1 cellular context compared by ENCODE assay signal in genomic region chr17:63519972-63520882, GRCh38.
TF ChIP-seq lines count a peak whose summit lies in the region.

No MANE protein-coding gene starts in this region.

TF ChIP-seq in GM23338, 12 proteins besides CTCF, POLR2A, EP300 and RAD21 (continued from another document):
- TF ChIP-seq, protein P1, sequence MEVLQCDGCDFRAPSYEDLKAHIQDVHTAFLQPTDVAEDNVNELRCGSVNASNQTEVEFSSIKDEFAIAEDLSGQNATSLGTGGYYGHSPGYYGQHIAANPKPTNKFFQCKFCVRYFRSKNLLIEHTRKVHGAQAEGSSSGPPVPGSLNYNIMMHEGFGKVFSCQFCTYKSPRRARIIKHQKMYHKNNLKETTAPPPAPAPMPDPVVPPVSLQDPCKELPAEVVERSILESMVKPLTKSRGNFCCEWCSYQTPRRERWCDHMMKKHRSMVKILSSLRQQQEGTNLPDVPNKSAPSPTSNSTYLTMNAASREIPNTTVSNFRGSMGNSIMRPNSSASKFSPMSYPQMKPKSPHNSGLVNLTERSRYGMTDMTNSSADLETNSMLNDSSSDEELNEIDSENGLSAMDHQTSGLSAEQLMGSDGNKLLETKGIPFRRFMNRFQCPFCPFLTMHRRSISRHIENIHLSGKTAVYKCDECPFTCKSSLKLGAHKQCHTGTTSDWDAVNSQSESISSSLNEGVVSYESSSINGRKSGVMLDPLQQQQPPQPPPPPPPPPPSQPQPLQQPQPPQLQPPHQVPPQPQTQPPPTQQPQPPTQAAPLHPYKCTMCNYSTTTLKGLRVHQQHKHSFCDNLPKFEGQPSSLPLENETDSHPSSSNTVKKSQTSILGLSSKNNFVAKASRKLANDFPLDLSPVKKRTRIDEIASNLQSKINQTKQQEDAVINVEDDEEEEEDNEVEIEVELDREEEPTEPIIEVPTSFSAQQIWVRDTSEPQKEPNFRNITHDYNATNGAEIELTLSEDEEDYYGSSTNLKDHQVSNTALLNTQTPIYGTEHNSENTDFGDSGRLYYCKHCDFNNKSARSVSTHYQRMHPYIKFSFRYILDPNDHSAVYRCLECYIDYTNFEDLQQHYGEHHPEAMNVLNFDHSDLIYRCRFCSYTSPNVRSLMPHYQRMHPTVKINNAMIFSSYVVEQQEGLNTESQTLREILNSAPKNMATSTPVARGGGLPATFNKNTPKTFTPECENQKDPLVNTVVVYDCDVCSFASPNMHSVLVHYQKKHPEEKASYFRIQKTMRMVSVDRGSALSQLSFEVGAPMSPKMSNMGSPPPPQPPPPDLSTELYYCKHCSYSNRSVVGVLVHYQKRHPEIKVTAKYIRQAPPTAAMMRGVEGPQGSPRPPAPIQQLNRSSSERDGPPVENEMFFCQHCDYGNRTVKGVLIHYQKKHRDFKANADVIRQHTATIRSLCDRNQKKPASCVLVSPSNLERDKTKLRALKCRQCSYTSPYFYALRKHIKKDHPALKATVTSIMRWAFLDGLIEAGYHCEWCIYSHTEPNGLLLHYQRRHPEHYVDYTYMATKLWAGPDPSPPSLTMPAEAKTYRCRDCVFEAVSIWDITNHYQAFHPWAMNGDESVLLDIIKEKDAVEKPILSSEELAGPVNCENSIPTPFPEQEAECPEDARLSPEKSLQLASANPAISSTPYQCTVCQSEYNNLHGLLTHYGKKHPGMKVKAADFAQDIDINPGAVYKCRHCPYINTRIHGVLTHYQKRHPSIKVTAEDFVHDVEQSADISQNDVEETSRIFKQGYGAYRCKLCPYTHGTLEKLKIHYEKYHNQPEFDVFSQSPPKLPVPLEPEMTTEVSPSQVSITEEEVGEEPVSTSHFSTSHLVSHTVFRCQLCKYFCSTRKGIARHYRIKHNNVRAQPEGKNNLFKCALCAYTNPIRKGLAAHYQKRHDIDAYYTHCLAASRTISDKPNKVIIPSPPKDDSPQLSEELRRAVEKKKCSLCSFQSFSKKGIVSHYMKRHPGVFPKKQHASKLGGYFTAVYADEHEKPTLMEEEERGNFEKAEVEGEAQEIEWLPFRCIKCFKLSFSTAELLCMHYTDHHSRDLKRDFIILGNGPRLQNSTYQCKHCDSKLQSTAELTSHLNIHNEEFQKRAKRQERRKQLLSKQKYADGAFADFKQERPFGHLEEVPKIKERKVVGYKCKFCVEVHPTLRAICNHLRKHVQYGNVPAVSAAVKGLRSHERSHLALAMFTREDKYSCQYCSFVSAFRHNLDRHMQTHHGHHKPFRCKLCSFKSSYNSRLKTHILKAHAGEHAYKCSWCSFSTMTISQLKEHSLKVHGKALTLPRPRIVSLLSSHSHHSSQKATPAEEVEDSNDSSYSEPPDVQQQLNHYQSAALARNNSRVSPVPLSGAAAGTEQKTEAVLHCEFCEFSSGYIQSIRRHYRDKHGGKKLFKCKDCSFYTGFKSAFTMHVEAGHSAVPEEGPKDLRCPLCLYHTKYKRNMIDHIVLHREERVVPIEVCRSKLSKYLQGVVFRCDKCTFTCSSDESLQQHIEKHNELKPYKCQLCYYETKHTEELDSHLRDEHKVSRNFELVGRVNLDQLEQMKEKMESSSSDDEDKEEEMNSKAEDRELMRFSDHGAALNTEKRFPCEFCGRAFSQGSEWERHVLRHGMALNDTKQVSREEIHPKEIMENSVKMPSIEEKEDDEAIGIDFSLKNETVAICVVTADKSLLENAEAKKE (CRISPR knock-in tag; IDR thresholded peaks at IDR 0.05), result no peak
- TF ChIP-seq POLR2AphosphoS5 (IDR thresholded peaks at IDR 0.05; ENCODE audit: low read depth) (no peak), STAT1 (IDR thresholded peaks at IDR 0.05; ENCODE audit: unreplicated experiment) (no peak), EZH2 (IDR thresholded peaks at IDR 0.05; ENCODE audit: low read depth, unreplicated experiment) (no peak)
